1 cellular context compared by ENCODE assay signal in genomic region chr11:108593910-108594434, GRCh38.
TF ChIP-seq lines count a peak whose summit lies in the region.

No MANE protein-coding gene starts in this region.

TF ChIP-seq in GM23338, 12 proteins besides CTCF, POLR2A, EP300 and RAD21 (continued from another document):
- TF ChIP-seq ZNF462 (CRISPR knock-in tag; IDR thresholded peaks at IDR 0.05) (no peak), ZNF114 (CRISPR knock-in tag; IDR thresholded peaks at IDR 0.05) (no peak), ETS1 (IDR thresholded peaks at IDR 0.05) (no peak), NANOG (IDR thresholded peaks at IDR 0.05; ENCODE audit: borderline replicate concordance) (no peak), EZH2phosphoT487 (IDR thresholded peaks at IDR 0.05; ENCODE audit: unreplicated experiment) (no peak), JUNB (IDR thresholded peaks at IDR 0.05; ENCODE audit: unreplicated experiment) (no peak), EZH2 (IDR thresholded peaks at IDR 0.05; ENCODE audit: low read depth, unreplicated experiment) (no peak), STAT1 (IDR thresholded peaks at IDR 0.05; ENCODE audit: unreplicated experiment) (no peak), POLR2AphosphoS5 (IDR thresholded peaks at IDR 0.05; ENCODE audit: low read depth) (no peak), CREB1 (CRISPR knock-in tag; IDR thresholded peaks at IDR 0.05; ENCODE audit: low read depth) (no peak), ZNF331 (CRISPR knock-in tag; IDR thresholded peaks at IDR 0.05; ENCODE audit: low read depth) (no peak)
